In genomic region chr4:182513534-182514291, GRCh38 we compare ENCODE assay signal across 17 cellular contexts.
DNase-seq lines count a peak whose midpoint lies in the region; ATAC-seq and TF ChIP-seq lines count a peak whose summit lies in the region.
"Had no signal": no experiment of that assay in that cellular context is flagged by ENCODE, and none has a peak within 500 bp of the region (broad histone marks: within the 10 kb centered on the region; RNA-seq: fewer than 3 reads in every experiment).

No MANE protein-coding gene starts in this region.

- no peak overlapping the region for H3K27ac Mint-ChIP-seq in progenitor cell of endocrine pancreas
- H3K27ac Mint-ChIP-seq: activated naive CD4-positive, alpha-beta T cell treated with anti-CD3 and anti-CD28 coated beads, Interleukin-2, amount 50 U/mL, for 72 hours had no signal

- H3K27me3 Mint-ChIP-seq in progenitor cell of endocrine pancreas: no peaks in the 10 kb centered on the region

- no peaks in the 10 kb centered on the region for H3K9me3 ChIP-seq in mucosa of descending colon
- H3K9me3 ChIP-seq: prostate gland had no signal

- H3K4me1 ChIP-seq in mucosa of descending colon (ENCODE audit: low read depth): no peaks in the 10 kb centered on the region
- H3K4me1 ChIP-seq: prostate gland had no signal

- intact Hi-C loops in mucosa of descending colon (cut with DNase I, micrococcal nuclease): no loop called here

- no peak overlapping the region for H3K4me3 ChIP-seq in mucosa of descending colon
- H3K4me3 ChIP-seq: K562, prostate gland had no signal

- peak; percentile 60 for ATAC-seq in GM18499 (IDR thresholded peaks at IDR 0.05; ENCODE audit: insufficient read depth, unreplicated experiment)
- ATAC-seq in GM19372 (IDR thresholded peaks at IDR 0.05; ENCODE audit: low read depth, unreplicated experiment): peak; percentile 83
- peak; percentile 90 for ATAC-seq in HG02763 (IDR thresholded peaks at IDR 0.05; ENCODE audit: unreplicated experiment)
- ATAC-seq in HG03457 (IDR thresholded peaks at IDR 0.05; ENCODE audit: unreplicated experiment): peak; percentile 46
- no peak for ATAC-seq in mucosa of descending colon
- ATAC-seq: activated naive CD4-positive, alpha-beta T cell treated with anti-CD3 and anti-CD28 coated beads, Interleukin-2, amount 50 U/mL, for 72 hours; K562 had no signal

- TF ChIP-seq CTCF in progenitor cell of endocrine pancreas (IDR thresholded peaks at IDR 0.05; ENCODE audit: unreplicated experiment) (no peak), mucosa of descending colon (IDR thresholded peaks at IDR 0.05) (no peak)

- H3K4me3 Mint-ChIP-seq in progenitor cell of endocrine pancreas (ENCODE audit: low read depth): no peak overlapping the region

- H3K36me3 ChIP-seq in mucosa of descending colon (ENCODE audit: low read depth): no peaks in the 10 kb centered on the region
- H3K36me3 ChIP-seq: prostate gland had no signal

- peaks cover 8% of the 10 kb centered on the region for H3K9me3 Mint-ChIP-seq in progenitor cell of endocrine pancreas (ENCODE audit: low read depth)
- H3K9me3 Mint-ChIP-seq: activated naive CD4-positive, alpha-beta T cell treated with anti-CD3 and anti-CD28 coated beads, Interleukin-2, amount 50 U/mL, for 72 hours had no signal

- H3K4me1 Mint-ChIP-seq in progenitor cell of endocrine pancreas (ENCODE audit: low read depth): peaks cover 2% of the 10 kb centered on the region

- DNase-seq in UCSD-AML1 (lab: John Stamatoyannopoulos, UW; ENCODE audit: unreplicated experiment): no peak
- DNase-seq in progenitor cell of endocrine pancreas (ENCODE audit: low spot score, unreplicated experiment): no peak
- no peak for DNase-seq in ureter (ENCODE audit: low spot score)
- no peak for DNase-seq in mucosa of descending colon
- DNase-seq: ACHN; activated CD8-positive, alpha-beta memory T cell treated with anti-CD3 and anti-CD28 coated beads for 24 hours; caudate nucleus; NCI-H187 treated with DMSO at 0.1 percent for 48 hours; stimulated activated CD8-positive, alpha-beta memory T cell treated with anti-CD3 and anti-CD28 coated beads, Interleukin-4, amount 100 ng/mL, for 48 hours; T1000 had no signal

- peaks cover 4% of the 10 kb centered on the region for H3K36me3 Mint-ChIP-seq in progenitor cell of endocrine pancreas (ENCODE audit: insufficient read depth)
- H3K36me3 Mint-ChIP-seq: activated naive CD4-positive, alpha-beta T cell treated with anti-CD3 and anti-CD28 coated beads, Interleukin-2, amount 50 U/mL, for 72 hours had no signal
